18 cellular contexts compared by ENCODE assay signal in genomic region chr11:16933756-16934603, GRCh38.
A peak's percentile ranks its signal among the peaks of the same experiment; 100 is the strongest.
DNase-seq lines count a peak whose midpoint lies in the region; ATAC-seq, FAIRE-seq and TF ChIP-seq lines count a peak whose summit lies in the region.
"Had no signal": no experiment of that assay in that cellular context is flagged by ENCODE, and none has a peak within 500 bp of the region (broad histone marks: within the 10 kb centered on the region; RNA-seq: fewer than 3 reads in every experiment).

No MANE protein-coding gene starts in this region.

- H3K27ac ChIP-seq in right cardiac atrium (ENCODE audit: low read length) (peak overlapping the region; percentile 77), ovary (peak overlapping the region in 1 of 2 donors; percentile 48)
- H3K27ac ChIP-seq: breast epithelium had no signal

- H3K36me3 ChIP-seq in bronchial epithelial cell (ENCODE audit: control insufficient read depth, insufficient read depth, low read length) = no peaks in the 10 kb centered on the region
- H3K36me3 ChIP-seq in ovary = no peaks in the 10 kb centered on the region
- H3K36me3 ChIP-seq: breast epithelium had no signal

- TF ChIP-seq EP300 in ovary (IDR thresholded peaks at IDR 0.05) = no peak

- DNase-seq in HT1080 (ENCODE audit: low read depth) = peak; percentile 42
- DNase-seq in bronchial epithelial cell (ENCODE audit: low read depth) = no peak
- DNase-seq in right cardiac atrium = peak; percentile 31 to 72 (median 64)
- peak in 4 of 5 donors; percentile 45 to 70 (median 56) for DNase-seq in ovary
- no peak for DNase-seq in T1000 (lab: John Stamatoyannopoulos, UW)
- no peak for DNase-seq in SIG-M5 (lab: John Stamatoyannopoulos, UW)
- no peak for DNase-seq in activated naive CD4-positive, alpha-beta T cell treated with anti-CD3 and anti-CD28 coated beads for 36 hours
- no peak for DNase-seq in activated naive CD8-positive, alpha-beta T cell treated with anti-CD3 and anti-CD28 coated beads for 36 hours
- DNase-seq: activated CD8-positive, alpha-beta memory T cell treated with anti-CD3 and anti-CD28 coated beads, Interleukin-2, amount 50 U/mL, for 4 hours; activated naive CD4-positive, alpha-beta T cell; effector CD8-positive, alpha-beta T cell; foreskin fibroblast; GOT3; NCI-H1436; stimulated activated CD4-positive, alpha-beta T cell treated with anti-CD3 and anti-CD28 coated beads, Interleukin-2, amount 100 ng/mL, for 48 hours had no signal

- no peaks in the 10 kb centered on the region for H3K27me3 ChIP-seq in bronchial epithelial cell (ENCODE audit: control insufficient read depth, insufficient read depth, low read length)
- H3K27me3 ChIP-seq in right cardiac atrium (ENCODE audit: control insufficient read depth, insufficient read depth) = no peaks in the 10 kb centered on the region
- H3K27me3 ChIP-seq in ovary = no peaks in the 10 kb centered on the region
- H3K27me3 ChIP-seq: breast epithelium had no signal

- peaks cover 13% of the 10 kb centered on the region for H3K27me3 Mint-ChIP-seq in activated naive CD4-positive, alpha-beta T cell treated with anti-CD3 and anti-CD28 coated beads for 36 hours (ENCODE audit: low read depth)
- no peaks in the 10 kb centered on the region for H3K27me3 Mint-ChIP-seq in activated naive CD8-positive, alpha-beta T cell treated with anti-CD3 and anti-CD28 coated beads for 36 hours

- 32% methylated on average over 8 of the region's 8 CpGs for WGBS in right cardiac atrium
- WGBS in ovary, 3 donors = 17 to 31% (median 19%) methylated on average over 8 of the region's 8 CpGs

- no peaks in the 10 kb centered on the region for H3K9me3 ChIP-seq in right cardiac atrium (ENCODE audit: control insufficient read depth, low read length)
- no peaks in the 10 kb centered on the region for H3K9me3 ChIP-seq in ovary
- H3K9me3 ChIP-seq: breast epithelium had no signal

- no peaks in the 10 kb centered on the region for H3K36me3 Mint-ChIP-seq in activated naive CD4-positive, alpha-beta T cell treated with anti-CD3 and anti-CD28 coated beads for 36 hours (ENCODE audit: low read depth)
- H3K36me3 Mint-ChIP-seq in activated naive CD8-positive, alpha-beta T cell treated with anti-CD3 and anti-CD28 coated beads for 36 hours = no peaks in the 10 kb centered on the region
- H3K36me3 Mint-ChIP-seq: mesothelial cell of epicardium had no signal

- ATAC-seq in right cardiac atrium = peak; percentile 79 to 84

- CTCF ChIA-PET in activated naive CD4-positive, alpha-beta T cell treated with anti-CD3 and anti-CD28 coated beads for 36 hours (lab: Charles Lee) = interaction anchor here (0.6 to 2.6 kb wide), 8 partner anchors 20 to 130 kb away, joined by 3 to 9 read pairs (median 4); no protein-coding TSS in a partner anchor

- TF ChIP-seq CTCF in bronchial epithelial cell (IDR thresholded peaks at IDR 0.05; ENCODE audit: insufficient read depth, low read length, severe bottlenecking) = no peak
- no peak for TF ChIP-seq CTCF in ovary (IDR thresholded peaks at IDR 0.05)

- no peak for TF ChIP-seq POLR2A in ovary (IDR thresholded peaks at IDR 0.05)

- H3K4me3 Mint-ChIP-seq in activated naive CD4-positive, alpha-beta T cell treated with anti-CD3 and anti-CD28 coated beads for 36 hours = no peak overlapping the region
- H3K4me3 Mint-ChIP-seq in activated naive CD8-positive, alpha-beta T cell treated with anti-CD3 and anti-CD28 coated beads for 36 hours = no peak overlapping the region
- H3K4me3 Mint-ChIP-seq: mesothelial cell of epicardium; T-helper 2 cell treated with Interferon-gamma antibody and Interleukin-4, amounts not matched to agents 5 μg/mL and 100 μg/mL, for 36 hours had no signal

- H3K4me1 ChIP-seq in right cardiac atrium (ENCODE audit: control insufficient read depth, insufficient read depth, low read length) = peaks cover 2% of the 10 kb centered on the region
- peaks cover 9% of the 10 kb centered on the region for H3K4me1 ChIP-seq in ovary (ENCODE audit: insufficient read depth)
- H3K4me1 ChIP-seq: breast epithelium had no signal

- H3K4me1 Mint-ChIP-seq in activated naive CD4-positive, alpha-beta T cell treated with anti-CD3 and anti-CD28 coated beads for 36 hours (ENCODE audit: low read depth) = no peaks in the 10 kb centered on the region
- no peaks in the 10 kb centered on the region for H3K4me1 Mint-ChIP-seq in activated naive CD8-positive, alpha-beta T cell treated with anti-CD3 and anti-CD28 coated beads for 36 hours

- no peak overlapping the region for H3K27ac Mint-ChIP-seq in activated naive CD4-positive, alpha-beta T cell treated with anti-CD3 and anti-CD28 coated beads for 36 hours
- no peak overlapping the region for H3K27ac Mint-ChIP-seq in activated naive CD8-positive, alpha-beta T cell treated with anti-CD3 and anti-CD28 coated beads for 36 hours
- H3K27ac Mint-ChIP-seq: mesothelial cell of epicardium; T-helper 2 cell treated with Interferon-gamma antibody and Interleukin-4, amounts not matched to agents 5 μg/mL and 100 μg/mL, for 36 hours had no signal

- intact Hi-C loops in right cardiac atrium (cut with DNase I) (loop anchor here in 1 of 4 donors (10.0 kb wide), 1 partner anchor 149 kb away; no protein-coding TSS in a partner anchor), ovary (cut with DNase I) (no loop called here)
- intact Hi-C loops in activated naive CD4-positive, alpha-beta T cell treated with anti-CD3 and anti-CD28 coated beads for 36 hours (cut with micrococcal nuclease) = no loop called here

- FAIRE-seq in bronchial epithelial cell (lab: Jason Lieb, UNC) = peak; percentile 77

- no peaks in the 10 kb centered on the region for H3K9me3 Mint-ChIP-seq in activated naive CD4-positive, alpha-beta T cell treated with anti-CD3 and anti-CD28 coated beads for 36 hours
- H3K9me3 Mint-ChIP-seq in activated naive CD8-positive, alpha-beta T cell treated with anti-CD3 and anti-CD28 coated beads for 36 hours = no peaks in the 10 kb centered on the region
- H3K9me3 Mint-ChIP-seq: mesothelial cell of epicardium; T-helper 2 cell treated with Interferon-gamma antibody and Interleukin-4, amounts not matched to agents 5 μg/mL and 100 μg/mL, for 36 hours had no signal

- H3K4me3 ChIP-seq in bronchial epithelial cell (ENCODE audit: low read depth, low read length) = no peak overlapping the region
- no peak overlapping the region for H3K4me3 ChIP-seq in right cardiac atrium (ENCODE audit: low read length)
- H3K4me3 ChIP-seq in ovary = no peak overlapping the region
- H3K4me3 ChIP-seq: breast epithelium had no signal

Comparison
In these comparisons a context has a peak if more than half of its experiments do, and no peak if none do; other contexts are left out.
1. DNase-seq: peak in HT1080 (single experiment), right cardiac atrium (3 of 3) and ovary (4 of 5); none in bronchial epithelial cell (single experiment), T1000 (single experiment), SIG-M5 (single experiment), activated naive CD4-positive, alpha-beta T cell treated with anti-CD3 and anti-CD28 coated beads for 36 hours (single experiment) and activated naive CD8-positive, alpha-beta T cell treated with anti-CD3 and anti-CD28 coated beads for 36 hours (single experiment).